In genomic region chr15:42154576-42155355, GRCh38 we compare ENCODE assay signal across 17 cellular contexts. TPM values are rescaled to one million over a fixed set of nuclear protein-coding genes. Genes with fewer than 3 reads are reported as not detected.
A peak's percentile ranks its signal among the peaks of the same experiment; 100 is the strongest.
DNase-seq lines count a peak whose midpoint lies in the region; ATAC-seq, FAIRE-seq and TF ChIP-seq lines count a peak whose summit lies in the region.
"Had no signal": no experiment of that assay in that cellular context is flagged by ENCODE, and none has a peak within 500 bp of the region (broad histone marks: within the 10 kb centered on the region; RNA-seq: fewer than 3 reads in every experiment).

No MANE protein-coding gene starts in this region.

- CTCF ChIA-PET in RWPE1 (lab: Yijun Ruan, JAX), result no interaction called here

- intact Hi-C loops in kidney (cut with DNase I), result no loop called here
- intact Hi-C loops in sciatic nerve (cut with DNase I), result no loop called here

- 92% methylated on average over 20 of the region's 20 CpGs for WGBS in smooth muscle cell (ENCODE audit: low lambda C conversion rate)

- H3K9me3 ChIP-seq in kidney (ENCODE audit: control insufficient read depth in 1 of 2, low read length in 2 of 2) (no peaks in the 10 kb centered on the region), smooth muscle cell (replicated peaks; ENCODE audit: low read depth) (no peaks in the 10 kb centered on the region)
- H3K9me3 ChIP-seq: MG63 had no signal

- peaks cover 26 to 40% of the 10 kb centered on the region in 2 donors for H3K4me1 ChIP-seq in kidney (ENCODE audit: control insufficient read depth in 1 of 2, insufficient read depth in 1 of 2, low read depth in 1 of 2, low read length in 2 of 2)
- no peaks in the 10 kb centered on the region for H3K4me1 ChIP-seq in smooth muscle cell (ENCODE audit: low read depth)

- no peak for ATAC-seq in sciatic nerve
- no peak for ATAC-seq in HG02885 (IDR thresholded peaks at IDR 0.05; ENCODE audit: poor library complexity, unreplicated experiment)
- ATAC-seq in GM21717 (IDR thresholded peaks at IDR 0.05; ENCODE audit: unreplicated experiment), result no peak
- ATAC-seq: HCT116 had no signal

- peaks cover 5% of the 10 kb centered on the region for H3F3A ChIP-seq in smooth muscle cell (ENCODE audit: low read depth)

- H3K79me2 ChIP-seq in smooth muscle cell (ENCODE audit: low read depth), result no peaks in the 10 kb centered on the region

- H2AFZ ChIP-seq in smooth muscle cell (ENCODE audit: low read depth), result no peak overlapping the region

- DNase-seq in HPDE6-E6E7 (ENCODE audit: extremely low spot score), result peak; percentile 36
- DNase-seq in RWPE1 (ENCODE audit: low spot score), result no peak
- DNase-seq in kidney, result peak; percentile 93
- DNase-seq in sciatic nerve (ENCODE audit: low spot score), result peak; percentile 34
- no peak for DNase-seq in smooth muscle cell (lab: John Stamatoyannopoulos, UW; ENCODE audit: unreplicated experiment)
- DNase-seq: activated CD4-positive, alpha-beta T cell treated with anti-CD3 and anti-CD28 coated beads for 48 hours; anterior cingulate cortex; CD4-positive, alpha-beta memory T cell; MG63; NCI-H2107; retina; stimulated activated naive CD4-positive, alpha-beta T cell treated with Interleukin-2 at 50 U/mL for 16 hours had no signal

- no peak for FAIRE-seq in kidney (lab: Jason Lieb, UNC)

- H3K36me3 ChIP-seq in kidney (ENCODE audit: control insufficient read depth in 1 of 2, insufficient read depth in 2 of 2, low read length in 2 of 2) (peaks cover 2 to 3% of the 10 kb centered on the region in 2 donors), smooth muscle cell (ENCODE audit: low read depth) (no peaks in the 10 kb centered on the region)
- H3K36me3 ChIP-seq: MG63 had no signal

- no peak overlapping the region for H3K4me2 ChIP-seq in smooth muscle cell

- peak overlapping the region; percentile 57 to 58 for H3K4me3 ChIP-seq in kidney (ENCODE audit: low read length in 2 of 2)
- H3K4me3 ChIP-seq in smooth muscle cell, result no peak overlapping the region
- H3K4me3 ChIP-seq: MG63 had no signal

- no peaks in the 10 kb centered on the region for H4K20me1 ChIP-seq in smooth muscle cell (ENCODE audit: low read depth)

- H3K9ac ChIP-seq in kidney (ENCODE audit: low read length in 2 of 2) (peak overlapping the region in 1 of 2 donors; percentile 76), smooth muscle cell (ENCODE audit: low read depth) (no peak overlapping the region)

- H3K27ac ChIP-seq in RWPE1 (peak overlapping the region; percentile 64), kidney (ENCODE audit: low read depth in 2 of 2, low read length in 2 of 2) (peak overlapping the region; percentile 90 to 92), smooth muscle cell (ENCODE audit: low read depth) (no peak overlapping the region)

- TF ChIP-seq CTCF in RWPE1 (conservative IDR thresholded peaks at IDR 0.05; ENCODE audit: low read depth), result no peak
- no peak for TF ChIP-seq CTCF in kidney (IDR thresholded peaks at IDR 0.05; ENCODE audit: borderline replicate concordance, extremely low read depth, insufficient read depth)
- TF ChIP-seq CTCF in smooth muscle cell (IDR thresholded peaks at IDR 0.05; ENCODE audit: borderline replicate concordance, insufficient read depth, poor library complexity, severe bottlenecking), result no peak

- POLR2A ChIA-PET in RWPE1 (lab: Yijun Ruan, JAX; ENCODE audit: low non-redundant PET), result no interaction called here

- no peaks in the 10 kb centered on the region for H3K27me3 ChIP-seq in smooth muscle cell (ENCODE audit: low read depth)
- H3K27me3 ChIP-seq: MG63 had no signal

RNA-seq across cellular contexts. Expression of gene PLA2G4F, which starts 1.7 kb away (rescaled TPM):
- 51.2 TPM for total RNA-seq in kidney
- polyA plus RNA-seq in kidney (ENCODE audit: insufficient read depth, low read depth, low replicate concordance), result 35.9 TPM
- total RNA-seq in sciatic nerve, result not detected
- 1.3 and 2.4 TPM in 2 replicates for total RNA-seq in smooth muscle cell
- 0.46 and 1.5 TPM in 2 replicates for polyA plus RNA-seq in smooth muscle cell
- total RNA-seq: CD4-positive, alpha-beta memory T cell; fibroblast of villous mesenchyme; T-helper 1 cell treated with Interleukin-12 subunit alpha and Interleukin-12 subunit beta and Interleukin-4 antibody, amounts not matched to agents 30 ng/mL and 1 ng/mL, for 36 hours had no signal
- polyA plus RNA-seq: CD4-positive, alpha-beta memory T cell had no signal

RNA-seq across cellular contexts. Expression of gene VPS39, which starts 53.3 kb away (rescaled TPM):
- 70.9 TPM for total RNA-seq in kidney
- polyA plus RNA-seq in kidney (ENCODE audit: insufficient read depth, low read depth, low replicate concordance), result 33.1 TPM
- total RNA-seq in sciatic nerve, result 60.4 TPM
- total RNA-seq in smooth muscle cell, result 41.2 and 78.4 TPM in 2 replicates
- polyA plus RNA-seq in smooth muscle cell, result 35.0 and 36.4 TPM in 2 replicates

Comparison
In these comparisons a context has a peak if more than half of its experiments do, and no peak if none do; other contexts are left out.
1. DNase-seq: peak in HPDE6-E6E7 (single experiment), kidney (single experiment) and sciatic nerve (single experiment); none in RWPE1 (single experiment) and smooth muscle cell (single experiment).
2. RNA of gene PLA2G4F, which starts 1.7 kb away (total RNA-seq): 51.2 TPM in kidney (single experiment); 1.3 to 2.4 TPM in smooth muscle cell and not detected in sciatic nerve (single experiment); every median in the first group is over 10 times any median in the second.